25 cellular contexts compared by ENCODE assay signal in genomic region chr4:166174717-166175510, GRCh38.
DNase-seq lines count a peak whose midpoint lies in the region; ATAC-seq, FAIRE-seq and TF ChIP-seq lines count a peak whose summit lies in the region.
"Had no signal": no experiment of that assay in that cellular context is flagged by ENCODE, and none has a peak within 500 bp of the region (broad histone marks: within the 10 kb centered on the region; RNA-seq: fewer than 3 reads in every experiment).

No MANE protein-coding gene starts in this region.

- H3K9me3 Mint-ChIP-seq in T-helper 2 cell treated with Interferon-gamma antibody and Interleukin-4, amounts not matched to agents 5 μg/mL and 100 μg/mL, for 36 hours = no peaks in the 10 kb centered on the region
- peaks cover 0 to 11% (median 0%) of the 10 kb centered on the region in 11 donors for H3K9me3 Mint-ChIP-seq in naive thymus-derived CD4-positive, alpha-beta T cell
- H3K9me3 Mint-ChIP-seq: activated CD4-positive, alpha-beta T cell treated with anti-CD3 and anti-CD28 coated beads, Interleukin-2, amount 10 ng/mL, durations not matched to agents 7 days and 5 days; activated naive CD4-positive, alpha-beta T cell treated with anti-CD3 and anti-CD28 coated beads, Interleukin-2, amount 10 ng/mL, durations not matched to agents 7 days and 5 days; stimulated activated naive B cell treated with anti-CD40 and anti-IgM and Interleukin-4, amounts not matched to agents 10 μg/mL and 1 μg/mL and 100 μg/mL, for 72 hours; type B pancreatic cell had no signal

- no peak for TF ChIP-seq CTCF in A549 (IDR thresholded peaks at IDR 0.05)
- TF ChIP-seq CTCF in lower leg skin (IDR thresholded peaks at IDR 0.05) = no peak

- peak overlapping the region; percentile 12; the same call in 1 of the 3 replicates for H3K4me2 ChIP-seq in A549

- no peak overlapping the region for H3K4me3 ChIP-seq in A549
- H3K4me3 ChIP-seq in lower leg skin (ENCODE audit: low read depth, poor library complexity, severe bottlenecking) = no peak overlapping the region
- no peak overlapping the region for H3K4me3 ChIP-seq in naive thymus-derived CD4-positive, alpha-beta T cell (ENCODE audit: low read length)
- H3K4me3 ChIP-seq: cardiac muscle cell, left ventricle myocardium inferior had no signal

- no peaks in the 10 kb centered on the region for H3K27me3 Mint-ChIP-seq in T-helper 2 cell treated with Interferon-gamma antibody and Interleukin-4, amounts not matched to agents 5 μg/mL and 100 μg/mL, for 36 hours (ENCODE audit: low read depth)
- peaks cover 0 to 3% (median 0%) of the 10 kb centered on the region in 5 donors for H3K27me3 Mint-ChIP-seq in naive thymus-derived CD4-positive, alpha-beta T cell
- H3K27me3 Mint-ChIP-seq: activated CD4-positive, alpha-beta T cell treated with anti-CD3 and anti-CD28 coated beads, Interleukin-2, amount 10 ng/mL, durations not matched to agents 7 days and 5 days; activated naive CD4-positive, alpha-beta T cell treated with anti-CD3 and anti-CD28 coated beads, Interleukin-2, amount 10 ng/mL, durations not matched to agents 7 days and 5 days; CD4-positive, CD25-positive, alpha-beta regulatory T cell; stimulated activated naive B cell treated with anti-CD40 and anti-IgM and Interleukin-4, amounts not matched to agents 10 μg/mL and 1 μg/mL and 100 μg/mL, for 72 hours; type B pancreatic cell had no signal

- CTCF ChIA-PET in A549 (lab: Yijun Ruan, JAX) = interaction anchor here (1.2 kb wide), 1 partner anchor 9 kb away, joined by 6 read pairs; no protein-coding TSS in a partner anchor
- CTCF ChIA-PET in naive thymus-derived CD4-positive, alpha-beta T cell (lab: Charles Lee) = no interaction called here

- POLR2A ChIA-PET in A549 (lab: Yijun Ruan, JAX) = no interaction called here
- POLR2A ChIA-PET in naive thymus-derived CD4-positive, alpha-beta T cell (lab: Charles Lee) = no interaction called here

- H3K36me3 Mint-ChIP-seq in T-helper 2 cell treated with Interferon-gamma antibody and Interleukin-4, amounts not matched to agents 5 μg/mL and 100 μg/mL, for 36 hours (ENCODE audit: low read depth) = no peaks in the 10 kb centered on the region
- H3K36me3 Mint-ChIP-seq in naive thymus-derived CD4-positive, alpha-beta T cell = no peaks in the 10 kb centered on the region
- H3K36me3 Mint-ChIP-seq: activated naive CD4-positive, alpha-beta T cell treated with anti-CD3 and anti-CD28 coated beads, Interleukin-2, amount 10 ng/mL, durations not matched to agents 7 days and 5 days; CD4-positive, CD25-positive, alpha-beta regulatory T cell; stimulated activated naive B cell treated with anti-CD40 and anti-IgM and Interleukin-4, amounts not matched to agents 10 μg/mL and 1 μg/mL and 100 μg/mL, for 72 hours had no signal

- DNase-seq in A549 (ENCODE audit: low read depth in 1 of 2, low spot score in 1 of 2) (peak in 1 of 2 experiments; percentile 27), LHCN-M2 (ENCODE audit: low read depth) (peak; percentile 9), amniotic epithelial cell (ENCODE audit: low read depth) (peak; percentile 13), foreskin melanocyte (peak; percentile 6), lower leg skin (ENCODE audit: low spot score in 2 of 2) (no peak)
- DNase-seq in T-helper 2 cell treated with Interferon-gamma antibody and Interleukin-4, amounts not matched to agents 5 μg/mL and 100 μg/mL, for 36 hours (ENCODE audit: low spot score) = no peak
- no peak for DNase-seq in naive thymus-derived CD4-positive, alpha-beta T cell
- DNase-seq: ACHN; activated CD4-positive, alpha-beta T cell treated with anti-CD3 and anti-CD28 coated beads, Interleukin-2, amount 10 ng/mL, durations not matched to agents 7 days and 5 days; activated naive CD4-positive, alpha-beta T cell treated with anti-CD3 and anti-CD28 coated beads, Interleukin-2, amount 10 ng/mL, durations not matched to agents 7 days and 5 days; CD4-positive, CD25-positive, alpha-beta regulatory T cell; DND-41; effector CD8-positive, alpha-beta T cell; KG1; left ventricle myocardium inferior; NCI-H1436 treated with DMSO at 0.1 percent for 48 hours; NCI-H2227 treated with DMSO at 0.1 percent for 48 hours; NK-92 treated with Interleukin-12 subunit alpha and Interleukin-12 subunit beta, amount 100 ng/mL, for 24 hours; Right ventricle myocardium superior; stimulated activated naive B cell treated with anti-CD40 and anti-IgM and Interleukin-4, amounts not matched to agents 10 μg/mL and 1 μg/mL and 100 μg/mL, for 72 hours; T-helper 9 cell had no signal

- FAIRE-seq in A549 (lab: Jason Lieb, UNC) = no peak

- TF ChIP-seq POLR2A in A549 (IDR thresholded peaks at IDR 0.05; ENCODE audit: low read length) (no peak), lower leg skin (IDR thresholded peaks at IDR 0.05) (no peak)

- WGBS in A549 (ENCODE audit: missing lambda C conversion rate) = 26% methylated on average over 4 of the region's 4 CpGs
- 70 to 75% methylated on average over 4 of the region's 4 CpGs for WGBS in lower leg skin, 2 donors

- no peaks in the 10 kb centered on the region for H3K36me3 ChIP-seq in naive thymus-derived CD4-positive, alpha-beta T cell (ENCODE audit: control insufficient read depth in 2 of 3, insufficient read depth in 3 of 3, low read length in 3 of 3)
- H3K36me3 ChIP-seq: cardiac muscle cell, left ventricle myocardium inferior had no signal

- no peaks in the 10 kb centered on the region for H3K27me3 ChIP-seq in naive thymus-derived CD4-positive, alpha-beta T cell (ENCODE audit: control insufficient read depth in 2 of 2, insufficient read depth in 2 of 2, low read length in 2 of 2)
- H3K27me3 ChIP-seq: cardiac muscle cell had no signal

- H3K4me1 ChIP-seq in A549 = no peaks in the 10 kb centered on the region
- no peaks in the 10 kb centered on the region for H3K4me1 ChIP-seq in naive thymus-derived CD4-positive, alpha-beta T cell (ENCODE audit: control insufficient read depth in 2 of 2, insufficient read depth in 2 of 2, low read length in 2 of 2)
- H3K4me1 ChIP-seq: left ventricle myocardium inferior, parathyroid adenoma had no signal

- no peak overlapping the region for H3K27ac Mint-ChIP-seq in T-helper 2 cell treated with Interferon-gamma antibody and Interleukin-4, amounts not matched to agents 5 μg/mL and 100 μg/mL, for 36 hours
- no peak overlapping the region for H3K27ac Mint-ChIP-seq in naive thymus-derived CD4-positive, alpha-beta T cell
- H3K27ac Mint-ChIP-seq: activated CD4-positive, alpha-beta T cell treated with anti-CD3 and anti-CD28 coated beads, Interleukin-2, amount 10 ng/mL, durations not matched to agents 7 days and 5 days; activated naive CD4-positive, alpha-beta T cell treated with anti-CD3 and anti-CD28 coated beads, Interleukin-2, amount 10 ng/mL, durations not matched to agents 7 days and 5 days; CD4-positive, CD25-positive, alpha-beta regulatory T cell; stimulated activated naive B cell treated with anti-CD40 and anti-IgM and Interleukin-4, amounts not matched to agents 10 μg/mL and 1 μg/mL and 100 μg/mL, for 72 hours; type B pancreatic cell had no signal

- no peaks in the 10 kb centered on the region for H3K4me1 Mint-ChIP-seq in T-helper 2 cell treated with Interferon-gamma antibody and Interleukin-4, amounts not matched to agents 5 μg/mL and 100 μg/mL, for 36 hours (ENCODE audit: low read depth)
- H3K4me1 Mint-ChIP-seq in naive thymus-derived CD4-positive, alpha-beta T cell = no peaks in the 10 kb centered on the region
- H3K4me1 Mint-ChIP-seq: activated CD4-positive, alpha-beta T cell treated with anti-CD3 and anti-CD28 coated beads, Interleukin-2, amount 10 ng/mL, durations not matched to agents 7 days and 5 days; activated naive CD4-positive, alpha-beta T cell treated with anti-CD3 and anti-CD28 coated beads, Interleukin-2, amount 10 ng/mL, durations not matched to agents 7 days and 5 days; CD4-positive, CD25-positive, alpha-beta regulatory T cell; stimulated activated naive B cell treated with anti-CD40 and anti-IgM and Interleukin-4, amounts not matched to agents 10 μg/mL and 1 μg/mL and 100 μg/mL, for 72 hours had no signal

- ATAC-seq in A549 (no peak), GM19328 (IDR thresholded peaks at IDR 0.05; ENCODE audit: unreplicated experiment) (no peak)
- no peak for ATAC-seq in naive thymus-derived CD4-positive, alpha-beta T cell
- ATAC-seq: stimulated activated naive B cell treated with anti-CD40 and anti-IgM and Interleukin-4, amounts not matched to agents 10 μg/mL and 1 μg/mL and 100 μg/mL, for 72 hours had no signal

- H3K27ac ChIP-seq in A549 = no peak overlapping the region
- H3K27ac ChIP-seq in naive thymus-derived CD4-positive, alpha-beta T cell (ENCODE audit: low read depth, low read length) = no peak overlapping the region
- H3K27ac ChIP-seq: cardiac muscle cell, left ventricle myocardium inferior, parathyroid adenoma had no signal

- no peaks in the 10 kb centered on the region for H3K9me3 ChIP-seq in A549
- no peaks in the 10 kb centered on the region for H3K9me3 ChIP-seq in naive thymus-derived CD4-positive, alpha-beta T cell (ENCODE audit: control insufficient read depth in 2 of 3, low read length in 3 of 3)

- H3K4me3 Mint-ChIP-seq in T-helper 2 cell treated with Interferon-gamma antibody and Interleukin-4, amounts not matched to agents 5 μg/mL and 100 μg/mL, for 36 hours = no peak overlapping the region
- H3K4me3 Mint-ChIP-seq in naive thymus-derived CD4-positive, alpha-beta T cell = no peak overlapping the region
- H3K4me3 Mint-ChIP-seq: activated CD4-positive, alpha-beta T cell treated with anti-CD3 and anti-CD28 coated beads, Interleukin-2, amount 10 ng/mL, durations not matched to agents 7 days and 5 days; activated naive CD4-positive, alpha-beta T cell treated with anti-CD3 and anti-CD28 coated beads, Interleukin-2, amount 10 ng/mL, durations not matched to agents 7 days and 5 days; CD4-positive, CD25-positive, alpha-beta regulatory T cell; stimulated activated naive B cell treated with anti-CD40 and anti-IgM and Interleukin-4, amounts not matched to agents 10 μg/mL and 1 μg/mL and 100 μg/mL, for 72 hours; type B pancreatic cell had no signal

- intact Hi-C loops in lower leg skin (cut with DNase I; ENCODE audit: low total_unique reads) = no loop called here
- intact Hi-C loops in naive thymus-derived CD4-positive, alpha-beta T cell (cut with micrococcal nuclease) = no loop called here

- no peak for TF ChIP-seq RAD21 in A549 (conservative IDR thresholded peaks at IDR 0.05 in 1 of 2, IDR thresholded peaks at IDR 0.05 in 1 of 2)

- TF ChIP-seq EP300 in A549 (IDR thresholded peaks at IDR 0.05) = no peak

TF ChIP-seq in A549, 52 proteins besides CTCF, POLR2A, EP300 and RAD21:
- TF ChIP-seq BHLHE40 (IDR thresholded peaks at IDR 0.05; ENCODE audit: low read depth, low read length) = no peak
- no peak for TF ChIP-seq SREBF2 (IDR thresholded peaks at IDR 0.05)

Comparison
In these comparisons a context has a peak if more than half of its experiments do, and no peak if none do; other contexts are left out.
1. DNase-seq: peak in LHCN-M2 (single experiment), amniotic epithelial cell (single experiment) and foreskin melanocyte (single experiment); none in T-helper 2 cell treated with Interferon-gamma antibody and Interleukin-4, amounts not matched to agents 5 μg/mL and 100 μg/mL, for 36 hours (single experiment), lower leg skin (0 of 2) and naive thymus-derived CD4-positive, alpha-beta T cell (0 of 9).